ENCODE assay signal across 8 cellular contexts in the genomic region with DNA sequence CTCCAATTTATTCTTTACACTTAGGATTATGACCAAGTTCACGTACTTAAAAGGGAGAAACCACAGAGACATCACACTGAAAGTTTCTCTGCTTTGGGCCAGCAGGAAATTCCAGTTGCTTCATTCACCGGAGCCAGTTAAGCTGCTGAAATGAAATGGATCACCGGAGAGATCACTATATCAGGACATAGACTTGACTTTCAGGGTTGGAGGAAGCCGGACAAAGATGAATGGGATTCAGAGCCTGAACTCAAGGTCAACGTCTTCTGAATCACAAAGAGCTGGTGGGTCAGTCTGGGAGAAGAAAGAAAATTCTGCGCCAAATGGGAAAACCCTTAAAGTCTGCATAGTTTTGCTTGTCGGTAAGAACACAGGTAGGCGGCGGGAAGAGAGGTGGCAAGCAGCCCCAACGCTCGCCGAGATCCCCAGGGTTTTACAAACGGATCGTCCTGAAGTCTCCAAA.
DNase-seq lines count a peak whose midpoint lies in the region; ATAC-seq, FAIRE-seq and TF ChIP-seq lines count a peak whose summit lies in the region.

No MANE protein-coding gene starts in this region.

- H3K36me3 ChIP-seq in IMR-90 (ENCODE audit: control insufficient read depth, insufficient read depth, low read length) (no peaks in the 10 kb centered on the region), kidney (ENCODE audit: control insufficient read depth in 1 of 2, insufficient read depth in 2 of 2, low read length in 2 of 2) (no peaks in the 10 kb centered on the region), suprapubic skin (no peaks in the 10 kb centered on the region), Karpas-422 (ENCODE audit: insufficient read depth, low read length) (no peaks in the 10 kb centered on the region)

- H3K9ac ChIP-seq in IMR-90 (ENCODE audit: low read depth, low read length) (peak overlapping the region; percentile 71), kidney (ENCODE audit: low read length in 2 of 2) (peak overlapping the region; percentile 29 to 74), Karpas-422 (ENCODE audit: low read length) (no peak overlapping the region)

- peak overlapping the region; percentile 49 for H3K4ac ChIP-seq in IMR-90 (ENCODE audit: low read depth, low read length)

- no peaks in the 10 kb centered on the region for H3K4me1 ChIP-seq in IMR-90 (ENCODE audit: control insufficient read depth, insufficient read depth, low read length)
- H3K4me1 ChIP-seq in kidney (ENCODE audit: control insufficient read depth in 1 of 2, insufficient read depth in 1 of 2, low read depth in 1 of 2, low read length in 2 of 2), result peaks cover 0 to 3% of the 10 kb centered on the region in 2 donors
- H3K4me1 ChIP-seq in suprapubic skin, result peaks cover 36% of the 10 kb centered on the region
- H3K4me1 ChIP-seq in Karpas-422 (ENCODE audit: low read length), result peaks cover 4% of the 10 kb centered on the region

- H3K18ac ChIP-seq in IMR-90 (ENCODE audit: low read depth, low read length), result 0 out of 2 replicates have a peak overlapping the region, but pooled peaks have one; percentile 3

- H3K79me1 ChIP-seq in IMR-90 (ENCODE audit: low read depth in 1 of 2, low read length in 2 of 2), result peaks cover 39 to 45% of the 10 kb centered on the region in 2 experiments

- peak overlapping the region; percentile 80 for H2BK120ac ChIP-seq in IMR-90 (ENCODE audit: low read depth, low read length)

- H3K27ac ChIP-seq in IMR-90 (ENCODE audit: insufficient read depth, low read length), result peak overlapping the region; percentile 65
- H3K27ac ChIP-seq in kidney (ENCODE audit: low read depth in 2 of 2, low read length in 2 of 2), result peak overlapping the region in 1 of 2 donors; percentile 48
- peak overlapping the region; percentile 91 for H3K27ac ChIP-seq in suprapubic skin
- no peak overlapping the region for H3K27ac ChIP-seq in Karpas-422 (ENCODE audit: low read length)

- intact Hi-C loops in IMR-90 (cut with micrococcal nuclease) (loop anchor here (1.0 to 10.0 kb wide), 6 partner anchors 75 to 673 kb away; no protein-coding TSS in a partner anchor), kidney (cut with DNase I) (no loop called here)

- no peaks in the 10 kb centered on the region for H3K9me2 ChIP-seq in Karpas-422 (replicated peaks; ENCODE audit: insufficient read depth, low read length)

- peak overlapping the region; percentile 95 for H2AK9ac ChIP-seq in IMR-90 (replicated peaks; ENCODE audit: low read depth, low read length, poor library complexity)

- no peaks in the 10 kb centered on the region for H3K79me2 ChIP-seq in Karpas-422 (ENCODE audit: low read length)

- no peak for TF ChIP-seq EP300 in suprapubic skin (IDR thresholded peaks at IDR 0.05)

- peak overlapping the region; percentile 45 for H3K56ac ChIP-seq in IMR-90 (ENCODE audit: extremely low read depth, insufficient read depth, low read length)

- no peak for TF ChIP-seq RAD21 in IMR-90 (IDR thresholded peaks at IDR 0.05; ENCODE audit: low read length)

- BruUV-seq in IMR-90 (replicated peaks; lab: Mats Ljungman, UMichigan), result no TSS peak

- H3K4me2 ChIP-seq in IMR-90 (ENCODE audit: low read depth, low read length) (peak overlapping the region; percentile 78), Karpas-422 (ENCODE audit: low read depth, low read length, poor library complexity, severe bottlenecking) (no peak overlapping the region)

- WGBS in IMR-90 (ENCODE audit: extremely low coverage in 2 of 2, insufficient read length in 1 of 2), 2 experiments, result 10% methylated on average over 11 of the region's 14 CpGs; no CpG with 5 or more reads in 1 of the 2 experiments
- WGBS in suprapubic skin, result 4% methylated on average over 14 of the region's 14 CpGs

- H3K9me3 ChIP-seq in IMR-90 (ENCODE audit: control insufficient read depth, insufficient read depth, low read length), result no peaks in the 10 kb centered on the region
- H3K9me3 ChIP-seq in kidney (ENCODE audit: control insufficient read depth in 1 of 2, low read length in 2 of 2), result no peaks in the 10 kb centered on the region
- H3K9me3 ChIP-seq in suprapubic skin, result no peaks in the 10 kb centered on the region
- no peaks in the 10 kb centered on the region for H3K9me3 ChIP-seq in Karpas-422 (ENCODE audit: low read length)

- peak overlapping the region; percentile 37 to 39; a peak in 2 of 4 replicates for H4K8ac ChIP-seq in IMR-90 (ENCODE audit: low read depth in 2 of 2, low read length in 2 of 2)

- H4K5ac ChIP-seq in IMR-90 (ENCODE audit: low read depth, low read length), result no peak overlapping the region

- dilution Hi-C loops in IMR-90 (cut with HindIII; ENCODE audit: low sequenced_read_pairs, unreplicated experiment), result no loop called here

- peak overlapping the region; percentile 63 for H2BK5ac ChIP-seq in IMR-90 (ENCODE audit: low read depth, low read length, poor library complexity, severe bottlenecking)

- H2BK20ac ChIP-seq in IMR-90 (ENCODE audit: low read depth, low read length), result peak overlapping the region; percentile 54; the same call in 1 of the 2 replicates

- TF ChIP-seq POLR2A in IMR-90 (IDR thresholded peaks at IDR 0.05; ENCODE audit: low read depth, low read length) (no peak), suprapubic skin (IDR thresholded peaks at IDR 0.05) (no peak)

- H3K9me1 ChIP-seq in IMR-90 (ENCODE audit: insufficient read depth, low read length), result no peaks in the 10 kb centered on the region

- peak overlapping the region; percentile 77 for H3K14ac ChIP-seq in IMR-90 (replicated peaks; ENCODE audit: low read depth, low read length)

- H4K20me1 ChIP-seq in IMR-90 (ENCODE audit: insufficient read depth, low read length) (no peaks in the 10 kb centered on the region), Karpas-422 (ENCODE audit: insufficient read depth, low read depth, low read length) (no peaks in the 10 kb centered on the region)

- H3K27me3 ChIP-seq in IMR-90 (ENCODE audit: control insufficient read depth, insufficient read depth, low read length) (no peaks in the 10 kb centered on the region), suprapubic skin (no peaks in the 10 kb centered on the region), Karpas-422 (ENCODE audit: low read length) (no peaks in the 10 kb centered on the region)

- H2AFZ ChIP-seq in IMR-90 (replicated peaks; ENCODE audit: low read length, poor library complexity), result peak overlapping the region; percentile 97
- no peak overlapping the region for H2AFZ ChIP-seq in Karpas-422 (ENCODE audit: low read length)

- CTCF ChIA-PET in IMR-90 (lab: Yijun Ruan, JAX), result interaction anchor here (0.7 to 2.1 kb wide), 4 partner anchors 9 to 61 kb away, joined by 3 to 8 read pairs (median 4); no protein-coding TSS in a partner anchor

- in situ Hi-C loops in IMR-90 (cut with MboI; ENCODE audit: low sequenced_read_pairs) (no loop called here), astrocyte of the spinal cord (cut with HindIII; ENCODE audit: low sequenced_read_pairs) (no loop called here)

- peak overlapping the region; percentile 49; the same call in 1 of the 3 replicates for H2BK15ac ChIP-seq in IMR-90 (ENCODE audit: low read depth, low read length)

- H4K91ac ChIP-seq in IMR-90 (ENCODE audit: insufficient read depth, low read depth, low read length), result no peak overlapping the region

- H3K4me3 ChIP-seq in IMR-90 (ENCODE audit: insufficient read depth, low read depth, low read length) (peak overlapping the region; percentile 88), astrocyte of the spinal cord (ENCODE audit: low read depth, low read length) (peak overlapping the region; percentile 66), kidney (ENCODE audit: low read length in 2 of 2) (peak overlapping the region; percentile 78 to 86), suprapubic skin (peak overlapping the region; percentile 99), Karpas-422 (ENCODE audit: low read length) (no peak overlapping the region)

- no peak overlapping the region for H2AK5ac ChIP-seq in IMR-90 (ENCODE audit: low read depth, low read length)

- FAIRE-seq in kidney (lab: Jason Lieb, UNC), result no peak

- peak overlapping the region; percentile 62; the same call in 1 of the 2 replicates for H3K23ac ChIP-seq in IMR-90 (ENCODE audit: low read depth, low read length)

- POLR2A ChIA-PET in IMR-90 (lab: Charles Lee; ENCODE audit: unreplicated experiment), result no interaction called here

- ATAC-seq in IMR-90 (ENCODE audit: low read depth), result 0 out of 2 replicates have a peak, but pooled peaks have one; percentile 3

- TF ChIP-seq CTCF in IMR-90 (conservative IDR thresholded peaks at IDR 0.05; ENCODE audit: low read depth, low read length) (no peak), astrocyte of the spinal cord (IDR thresholded peaks at IDR 0.05; ENCODE audit: low read depth, low read length) (no peak), kidney (IDR thresholded peaks at IDR 0.05; ENCODE audit: borderline replicate concordance, extremely low read depth, insufficient read depth) (no peak), suprapubic skin (IDR thresholded peaks at IDR 0.05) (no peak)

- DNase-seq in GM03348 (ENCODE audit: low spot score) (peak; percentile 72), IMR-90 (peak; percentile 77), astrocyte of the spinal cord (ENCODE audit: low read depth, low spot score) (peak; percentile 86), kidney (no peak), suprapubic skin (ENCODE audit: low spot score in 2 of 2) (no peak), midbrain (lab: John Stamatoyannopoulos, UW) (no peak), Karpas-422 (no peak), NOMO-1 treated with dmso at 0.1 percent for 144 hours (lab: John Stamatoyannopoulos, UW; ENCODE audit: unreplicated experiment) (no peak)

TF ChIP-seq in IMR-90, 13 proteins besides CTCF, POLR2A, EP300 and RAD21:
- TF ChIP-seq RFX5 (IDR thresholded peaks at IDR 0.05; ENCODE audit: low read depth, low read length), result no peak
- peak; percentile 62; the same call in 1 of the 2 replicates for TF ChIP-seq CEBPB (IDR thresholded peaks at IDR 0.05; ENCODE audit: low read depth, low read length)

Comparison
In these comparisons a context has a peak if more than half of its experiments do, and no peak if none do; other contexts are left out.
1. DNase-seq: peak in GM03348 (single experiment), IMR-90 (single experiment) and astrocyte of the spinal cord (single experiment); none in kidney (single experiment), suprapubic skin (0 of 2), midbrain (single experiment), Karpas-422 (single experiment) and NOMO-1 treated with dmso at 0.1 percent for 144 hours (single experiment).